ENCODE assay signal across 8 cellular contexts in genomic region chr14:104689620-104690265, GRCh38. TPM values are rescaled to one million over a fixed set of nuclear protein-coding genes. Genes with fewer than 3 reads are reported as not detected.
DNase-seq lines count a peak whose midpoint lies in the region; ATAC-seq and TF ChIP-seq lines count a peak whose summit lies in the region.

No MANE protein-coding gene starts in this region.

- H3K4ac ChIP-seq in mesendoderm (ENCODE audit: low read depth, low read length): peak overlapping the region; percentile 64

- peak overlapping the region; percentile 99 for H3K9ac ChIP-seq in Loucy (ENCODE audit: low read depth, low read length, poor library complexity, severe bottlenecking)
- peak overlapping the region; percentile 83 for H3K9ac ChIP-seq in mesendoderm (ENCODE audit: low read length)

- no peak overlapping the region for H2BK15ac ChIP-seq in mesendoderm (replicated peaks; ENCODE audit: low read depth)

- H4K20me1 ChIP-seq in Loucy (ENCODE audit: insufficient read depth, low read length, poor library complexity, severe bottlenecking): peaks cover 31% of the 10 kb centered on the region

- H3K23ac ChIP-seq in mesendoderm (ENCODE audit: low read length): peak overlapping the region; percentile 94

- no peaks in the 10 kb centered on the region for H3K9me2 ChIP-seq in Loucy (replicated peaks; ENCODE audit: low read depth, low read length)

- peak overlapping the region; percentile 78 for H2AK5ac ChIP-seq in mesendoderm (ENCODE audit: low read length)

- DNase-seq in Daoy (ENCODE audit: low read depth) (peak; percentile 63), caudate nucleus (lab: John Stamatoyannopoulos, UW) (peak in 2 of 61 donors; percentile 44 to 57), mesendoderm (no peak), NCI-H524 (lab: John Stamatoyannopoulos, UW) (no peak), activated gamma-delta T cell treated with Interleukin-2 at 50 U/mL for 16 hours (no peak), NCI-H1436 (lab: John Stamatoyannopoulos, UW) (no peak)

- ATAC-seq in HG02938 (IDR thresholded peaks at IDR 0.05; ENCODE audit: unreplicated experiment): no peak

- H2AFZ ChIP-seq in Loucy (ENCODE audit: low read length): peak overlapping the region; percentile 41; the same call in 1 of the 2 replicates

- peaks cover 31% of the 10 kb centered on the region for H3K79me1 ChIP-seq in mesendoderm (ENCODE audit: low read length)

- H3K36me3 ChIP-seq in Loucy (ENCODE audit: insufficient read depth, low read length) (no peaks in the 10 kb centered on the region), mesendoderm (ENCODE audit: control insufficient read depth, insufficient read depth, low read length) (no peaks in the 10 kb centered on the region)

- H3K27ac ChIP-seq in caudate nucleus (ENCODE audit: low read depth, low read length): peak overlapping the region; percentile 93
- H3K27ac ChIP-seq in mesendoderm (ENCODE audit: low read depth, low read length): peak overlapping the region; percentile 28

- H3K4me2 ChIP-seq in Loucy (ENCODE audit: low read depth, low read length, poor library complexity, severe bottlenecking): peak overlapping the region; percentile 98
- peak overlapping the region; percentile 80 for H3K4me2 ChIP-seq in mesendoderm (ENCODE audit: low read length)

- peaks cover 68% of the 10 kb centered on the region for H3K4me1 ChIP-seq in Loucy (ENCODE audit: insufficient read depth, low read length, poor library complexity, severe bottlenecking)
- peaks cover 13% of the 10 kb centered on the region for H3K4me1 ChIP-seq in mesendoderm (ENCODE audit: control insufficient read depth, low read depth, low read length)

- H2BK5ac ChIP-seq in mesendoderm (ENCODE audit: low read length): no peak overlapping the region

- H4K8ac ChIP-seq in mesendoderm (ENCODE audit: low read depth, low read length): no peak overlapping the region

- no peaks in the 10 kb centered on the region for H3K27me3 ChIP-seq in Loucy (ENCODE audit: insufficient read depth, low read length, poor library complexity, severe bottlenecking)
- H3K27me3 ChIP-seq in mesendoderm (ENCODE audit: insufficient read depth, low read length, poor library complexity): no peaks in the 10 kb centered on the region

- H3K9me3 ChIP-seq in Loucy (ENCODE audit: insufficient read depth, low read depth, low read length): no peaks in the 10 kb centered on the region

- no peak overlapping the region for H2BK120ac ChIP-seq in mesendoderm (ENCODE audit: low read depth, low read length)

- H3K56ac ChIP-seq in mesendoderm (ENCODE audit: low read length): peak overlapping the region; percentile 98

- peak overlapping the region; percentile 99 for H3K4me3 ChIP-seq in Loucy (ENCODE audit: low read length, poor library complexity, severe bottlenecking)
- H3K4me3 ChIP-seq in mesendoderm (ENCODE audit: low read length): peak overlapping the region; percentile 91

- no peak for TF ChIP-seq CTCF in Loucy (conservative IDR thresholded peaks at IDR 0.05; ENCODE audit: low read length)

- no CpG with 5 or more reads among the region's 69 CpGs for WGBS in mesendoderm (ENCODE audit: extremely low coverage, insufficient coverage, low lambda C conversion rate)

- H3F3A ChIP-seq in Loucy (ENCODE audit: low read depth): 0 out of 2 replicates have a peak, but pooled peaks cover 2% of the 10 kb centered on the region

- no peak overlapping the region for H4K5ac ChIP-seq in mesendoderm (ENCODE audit: low read length)

- peaks cover 52% of the 10 kb centered on the region for H3K79me2 ChIP-seq in Loucy (ENCODE audit: insufficient read depth, low read length)
- H3K79me2 ChIP-seq in mesendoderm (ENCODE audit: control insufficient read depth, insufficient read depth, low read length): peaks cover 44% of the 10 kb centered on the region

- peak overlapping the region; percentile 69 for H3K18ac ChIP-seq in mesendoderm (ENCODE audit: low read length)

RNA-seq across cellular contexts. Expression of gene INF2, which starts 0.3 kb away (rescaled TPM):
- 40.6 and 48.9 TPM in 2 replicates for total RNA-seq in Daoy (2014; rRNA removed; shearing (Covaris generic))
- 34.4 TPM for polyA plus RNA-seq in mesendoderm (2013, experiment 1 of 2)
- 34.6 TPM for polyA plus RNA-seq in mesendoderm (2013, experiment 2 of 2)

RNA-seq across cellular contexts. Expression of gene ADSS1, which starts 34.3 kb away (rescaled TPM):
- total RNA-seq in Daoy (2014; rRNA removed; shearing (Covaris generic)): 0.57 and 2.7 TPM in 2 replicates
- 2.0 TPM for polyA plus RNA-seq in mesendoderm (2013, experiment 1 of 2)
- polyA plus RNA-seq in mesendoderm (2013, experiment 2 of 2): 2.1 TPM
